Comparison of ENCODE assay signal across 13 cellular contexts in genomic region chr14:73739174-73739898, GRCh38. TPM values are rescaled to one million over a fixed set of nuclear protein-coding genes. Genes with fewer than 3 reads are reported as not detected.
A peak's percentile ranks its signal among the peaks of the same experiment; 100 is the strongest.
DNase-seq lines count a peak whose midpoint lies in the region; ATAC-seq, FAIRE-seq and TF ChIP-seq lines count a peak whose summit lies in the region.
"Had no signal": no experiment of that assay in that cellular context is flagged by ENCODE, and none has a peak within 500 bp of the region (broad histone marks: within the 10 kb centered on the region; RNA-seq: fewer than 3 reads in every experiment).

No MANE protein-coding gene starts in this region.

- no peak overlapping the region for H2AFZ ChIP-seq in keratinocyte (ENCODE audit: control insufficient read depth, low read length)

- TF ChIP-seq CTCF in VCaP (conservative IDR thresholded peaks at IDR 0.05) (no peak), keratinocyte (optimal IDR thresholded peaks at IDR 0.05 in 1 of 3, IDR thresholded peaks at IDR 0.05 in 1 of 3, conservative IDR thresholded peaks at IDR 0.05 in 1 of 3; ENCODE audit: extremely low read depth in 1 of 3, insufficient read depth in 2 of 3, low read length in 3 of 3) (no peak), brain microvascular endothelial cell (IDR thresholded peaks at IDR 0.05; ENCODE audit: low read depth, low read length, missing control alignments) (no peak)

- H3K36me3 ChIP-seq in keratinocyte (ENCODE audit: control insufficient read depth in 2 of 2, extremely low read depth in 1 of 2, insufficient read depth in 2 of 2, low read length in 2 of 2), result peaks cover 24 to 44% of the 10 kb centered on the region in 2 experiments
- H3K36me3 ChIP-seq in skeletal muscle tissue (ENCODE audit: control insufficient read depth in 3 of 3, insufficient read depth in 3 of 3, low read length in 3 of 3), result peaks cover 29 to 40% (median 34%) of the 10 kb centered on the region in 3 donors
- H3K36me3 ChIP-seq in MG63, result peaks cover 20% of the 10 kb centered on the region
- H3K36me3 ChIP-seq in brain microvascular endothelial cell (replicated peaks), result peaks cover 40% of the 10 kb centered on the region

- H4K20me1 ChIP-seq in keratinocyte (ENCODE audit: control insufficient read depth, extremely low read depth, insufficient read depth, low read length), result peaks cover 22% of the 10 kb centered on the region

- H3K27me3 ChIP-seq in keratinocyte (ENCODE audit: control insufficient read depth, extremely low read depth, insufficient read depth, low read length), result no peaks in the 10 kb centered on the region
- no peaks in the 10 kb centered on the region for H3K27me3 ChIP-seq in skeletal muscle tissue (ENCODE audit: control insufficient read depth in 3 of 3, insufficient read depth in 3 of 3, low read length in 3 of 3)
- no peaks in the 10 kb centered on the region for H3K27me3 ChIP-seq in MG63
- H3K27me3 ChIP-seq in brain microvascular endothelial cell (replicated peaks), result no peaks in the 10 kb centered on the region

- no peak overlapping the region for H3K4me3 ChIP-seq in keratinocyte (ENCODE audit: control insufficient read depth in 2 of 3, extremely low read depth in 1 of 3, insufficient read depth in 2 of 3, low read depth in 1 of 3, low read length in 3 of 3)
- H3K4me3 ChIP-seq in skeletal muscle tissue (ENCODE audit: low read length in 3 of 3), result no peak overlapping the region
- H3K4me3 ChIP-seq in MG63, result no peak overlapping the region
- H3K4me3 ChIP-seq in brain microvascular endothelial cell (ENCODE audit: low read depth, low read length), result no peak overlapping the region

- H3K9me1 ChIP-seq in keratinocyte (ENCODE audit: control insufficient read depth, extremely low read depth, insufficient read depth, low read length), result peaks cover 10% of the 10 kb centered on the region

- in situ Hi-C loops in brain microvascular endothelial cell (cut with HindIII; ENCODE audit: low pct_ligation_motif_present, low sequenced_read_pairs), result no loop called here

- no peak for FAIRE-seq in keratinocyte (lab: Jason Lieb, UNC)
- FAIRE-seq: GM18507 had no signal

- H3K9me3 ChIP-seq in keratinocyte (ENCODE audit: control insufficient read depth, low read depth, low read length), result no peaks in the 10 kb centered on the region
- no peaks in the 10 kb centered on the region for H3K9me3 ChIP-seq in skeletal muscle tissue (ENCODE audit: control insufficient read depth in 3 of 3, low read length in 3 of 3)
- no peaks in the 10 kb centered on the region for H3K9me3 ChIP-seq in MG63

- H3K4me2 ChIP-seq in keratinocyte (ENCODE audit: control insufficient read depth, extremely low read depth, insufficient read depth, low read depth, low read length), result no peak overlapping the region

- H3K27ac ChIP-seq in VCaP (peak overlapping the region; percentile 81), keratinocyte (ENCODE audit: control insufficient read depth, insufficient read depth, low read length) (no peak overlapping the region), skeletal muscle tissue (ENCODE audit: low read depth, low read length) (peak overlapping the region; percentile 69), brain microvascular endothelial cell (no peak overlapping the region)

- DNase-seq in COLO668 (lab: John Stamatoyannopoulos, UW; ENCODE audit: unreplicated experiment), result peak; percentile 17
- DNase-seq in keratinocyte (ENCODE audit: low read depth, low spot score), result no peak
- DNase-seq in glomerular visceral epithelial cell (ENCODE audit: extremely low spot score), result no peak
- DNase-seq in MG63, result no peak
- no peak for DNase-seq in brain microvascular endothelial cell
- DNase-seq: DMS79, NCI-H2081 treated with DMSO at 0.1 percent for 48 hours, SHP77 had no signal

- dilution Hi-C loops in keratinocyte (cut with MboI; ENCODE audit: extremely low pct_ligation_motif_present, low sequenced_read_pairs), result no loop called here

- H3K9ac ChIP-seq in keratinocyte (ENCODE audit: control insufficient read depth, extremely low read depth, insufficient read depth, low read length) (peak overlapping the region; percentile 22), skeletal muscle tissue (ENCODE audit: low read depth in 1 of 3, low read length in 3 of 3) (peak overlapping the region in 2 of 3 donors; percentile 65 to 74)

- H3K4me1 ChIP-seq in keratinocyte (ENCODE audit: control insufficient read depth, extremely low read depth, insufficient read depth, low read length), result peaks cover 47% of the 10 kb centered on the region
- peaks cover 52 to 61% (median 57%) of the 10 kb centered on the region in 3 donors for H3K4me1 ChIP-seq in skeletal muscle tissue (ENCODE audit: control insufficient read depth in 3 of 3, insufficient read depth in 3 of 3, low read length in 3 of 3)

- ATAC-seq in HG03378 (IDR thresholded peaks at IDR 0.05; ENCODE audit: unreplicated experiment), result no peak
- ATAC-seq: WTC11 had no signal

- peaks cover 80% of the 10 kb centered on the region for H3K79me2 ChIP-seq in keratinocyte (ENCODE audit: control insufficient read depth, insufficient read depth, low read length)

RNA-seq across cellular contexts. Expression of gene PNMA1, which starts 25.2 kb away (rescaled TPM):
- polyA plus RNA-seq in keratinocyte, result 5.9 to 16.8 TPM (median 8.2 TPM) in 3 replicates
- 12.9 TPM for polyA plus RNA-seq in keratinocyte (2011; ENCODE audit: low read depth)
- polyA plus RNA-seq in keratinocyte (2011; cell fraction: cytosol; rRNA removed), result 10.9 and 12.3 TPM in 2 replicates
- polyA plus RNA-seq in keratinocyte (2011; cell fraction: nucleus; rRNA removed), result 24.4 and 25.3 TPM in 2 replicates
- 19.9 and 21.2 TPM in 2 replicates for polyA plus RNA-seq in keratinocyte (2012; ENCODE audit: low replicate concordance)
- 3.5 to 6.1 TPM (median 5.5 TPM) in 3 replicates for polyA minus RNA-seq in keratinocyte
- polyA minus RNA-seq in keratinocyte (2011; cell fraction: cytosol; rRNA and poly(A)+ RNA removed), result 7.5 TPM
- polyA minus RNA-seq in keratinocyte (2011; cell fraction: nucleus; rRNA and poly(A)+ RNA removed), result 6.1 and 8.4 TPM in 2 replicates
- 15.1 TPM for total RNA-seq in skeletal muscle tissue
- total RNA-seq in MG63 (2014; rRNA removed; shearing (Covaris generic); ENCODE audit: low replicate concordance), result 22.1 and 38.5 TPM in 2 replicates

Comparison
In these comparisons a context has a peak if more than half of its experiments do, and no peak if none do; other contexts are left out.
1. H3K27ac ChIP-seq: peak in VCaP (single experiment) and skeletal muscle tissue (single experiment); none in keratinocyte (single experiment) and brain microvascular endothelial cell (single experiment).